Comparison of ENCODE assay signal across 20 cellular contexts in the genomic region with DNA sequence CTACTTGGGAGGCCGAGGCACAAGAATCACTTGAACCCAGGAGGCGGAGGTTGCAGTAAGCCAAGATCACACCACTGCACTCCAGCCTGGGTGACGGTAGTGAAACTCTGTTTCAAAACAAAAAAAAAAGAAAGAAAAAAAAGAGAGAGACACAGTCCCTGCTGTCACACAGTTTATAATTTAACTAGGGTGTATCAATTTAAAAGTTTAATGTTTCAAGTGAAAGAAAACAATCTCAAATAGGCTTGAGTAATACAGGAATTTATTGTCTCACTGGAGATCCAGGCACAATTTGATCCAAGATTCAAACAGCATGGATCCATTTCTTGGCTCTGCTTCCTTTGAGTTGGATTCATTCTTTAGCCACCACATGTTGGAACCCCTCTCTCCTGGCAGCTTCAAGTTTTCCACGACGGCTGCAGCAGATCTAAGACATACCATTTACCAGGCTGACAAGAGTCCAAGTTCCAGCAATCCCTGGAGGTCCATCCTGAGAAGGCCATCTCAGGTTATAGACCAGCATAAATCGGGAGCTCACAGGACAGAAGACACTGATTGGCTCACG.
DNase-seq lines count a peak whose midpoint lies in the region; TF ChIP-seq lines count a peak whose summit lies in the region.
"Had no signal": no experiment of that assay in that cellular context is flagged by ENCODE, and none has a peak within 500 bp of the region (broad histone marks: within the 10 kb centered on the region; RNA-seq: fewer than 3 reads in every experiment).

No MANE protein-coding gene starts in this region.

- TF ChIP-seq EP300 in esophagus muscularis mucosa (IDR thresholded peaks at IDR 0.05), result no peak

- peaks cover 17% of the 10 kb centered on the region for H3K9me3 Mint-ChIP-seq in nephron progenitor cell

- peak; percentile 51 for DNase-seq in NCI-H446 treated with DMSO at 0.1 percent for 48 hours (lab: John Stamatoyannopoulos, UW)
- DNase-seq in esophagus muscularis mucosa (ENCODE audit: extremely low spot score), result no peak
- DNase-seq in nephron progenitor cell, result no peak
- no peak for DNase-seq in stimulated activated naive CD4-positive, alpha-beta T cell (lab: John Stamatoyannopoulos, UW)
- no peak for DNase-seq in stimulated activated CD4-positive, alpha-beta T cell treated with anti-CD3 and anti-CD28 coated beads, Interleukin-15, amount 100 ng/mL, for 24 hours
- DNase-seq in erythroblast (lab: John Stamatoyannopoulos, UW), result no peak
- no peak for DNase-seq in NCI-H1092 treated with DMSO at 0.1 percent for 48 hours (lab: John Stamatoyannopoulos, UW)
- DNase-seq: activated CD4-positive, alpha-beta T cell treated with anti-CD3 and anti-CD28 coated beads, Interleukin-2, amount 50 U/mL, for 4 hours; activated naive CD4-positive, alpha-beta T cell treated with anti-CD3 and anti-CD28 coated beads, Interleukin-2, amount 10 ng/mL, durations not matched to agents 7 days and 5 days; Calu3; kidney glomerular epithelial cell; NCI-H2227 treated with DMSO at 0.1 percent for 48 hours; NK-92 treated with Interleukin-12 subunit alpha and Interleukin-12 subunit beta, amount 100 ng/mL, for 24 hours; pancreas; stimulated activated naive B cell treated with anti-CD40 and anti-IgM and Interleukin-4, amounts not matched to agents 10 μg/mL and 1 μg/mL and 100 μg/mL, for 72 hours; T-cell had no signal

- H3K4me3 Mint-ChIP-seq in nephron progenitor cell, result no peak overlapping the region
- H3K4me3 Mint-ChIP-seq: activated naive CD4-positive, alpha-beta T cell treated with anti-CD3 and anti-CD28 coated beads, Interleukin-2, amount 10 ng/mL, durations not matched to agents 7 days and 5 days; B cell; brain; stimulated activated naive B cell treated with anti-CD40 and anti-IgM and Interleukin-4, amounts not matched to agents 10 μg/mL and 1 μg/mL and 100 μg/mL, for 72 hours; T-cell had no signal

- 68% methylated on average over 7 of the region's 7 CpGs for WGBS in esophagus muscularis mucosa

- H3K36me3 Mint-ChIP-seq in nephron progenitor cell (ENCODE audit: low read depth), result peaks cover 6% of the 10 kb centered on the region
- H3K36me3 Mint-ChIP-seq: activated naive CD4-positive, alpha-beta T cell treated with anti-CD3 and anti-CD28 coated beads, Interleukin-2, amount 10 ng/mL, durations not matched to agents 7 days and 5 days; brain had no signal

- peaks cover 48 to 57% (median 54%) of the 10 kb centered on the region in 4 donors for H3K4me1 ChIP-seq in esophagus muscularis mucosa

- H3K27ac Mint-ChIP-seq in nephron progenitor cell, result peak overlapping the region; percentile 97
- H3K27ac Mint-ChIP-seq: activated naive CD4-positive, alpha-beta T cell treated with anti-CD3 and anti-CD28 coated beads, Interleukin-2, amount 10 ng/mL, durations not matched to agents 7 days and 5 days; B cell; stimulated activated naive B cell treated with anti-CD40 and anti-IgM and Interleukin-4, amounts not matched to agents 10 μg/mL and 1 μg/mL and 100 μg/mL, for 72 hours; T-cell had no signal

- peak overlapping the region; percentile 82 to 88 (median 86) for H3K27ac ChIP-seq in esophagus muscularis mucosa (replicated peaks in 1 of 4)
- peak overlapping the region; percentile 22 for H3K27ac ChIP-seq in temporal lobe (ENCODE audit: low read depth, low read length)
- H3K27ac ChIP-seq: RWPE1 had no signal

- H3K4me3 ChIP-seq in esophagus muscularis mucosa, result no peak overlapping the region
- H3K4me3 ChIP-seq: pancreas had no signal

- intact Hi-C loops in esophagus muscularis mucosa (cut with DNase I), result no loop called here

- no peaks in the 10 kb centered on the region for H3K36me3 ChIP-seq in esophagus muscularis mucosa
- H3K36me3 ChIP-seq: pancreas had no signal

- H3K4me1 Mint-ChIP-seq in nephron progenitor cell, result peaks cover 51% of the 10 kb centered on the region
- H3K4me1 Mint-ChIP-seq: stimulated activated naive B cell treated with anti-CD40 and anti-IgM and Interleukin-4, amounts not matched to agents 10 μg/mL and 1 μg/mL and 100 μg/mL, for 72 hours had no signal

- H3K9me3 ChIP-seq in esophagus muscularis mucosa, result no peaks in the 10 kb centered on the region
- H3K9me3 ChIP-seq: pancreas had no signal

- TF ChIP-seq POLR2A in esophagus muscularis mucosa (IDR thresholded peaks at IDR 0.05; ENCODE audit: low read depth) (no peak), erythroblast (IDR thresholded peaks at IDR 0.05; ENCODE audit: low read length) (no peak)

- H3K27me3 Mint-ChIP-seq in nephron progenitor cell (ENCODE audit: low read depth, poor library complexity), result peaks cover 2% of the 10 kb centered on the region
- H3K27me3 Mint-ChIP-seq: stimulated activated naive B cell treated with anti-CD40 and anti-IgM and Interleukin-4, amounts not matched to agents 10 μg/mL and 1 μg/mL and 100 μg/mL, for 72 hours; T-cell had no signal

- TF ChIP-seq CTCF in esophagus muscularis mucosa (IDR thresholded peaks at IDR 0.05) (no peak), nephron progenitor cell (IDR thresholded peaks at IDR 0.05) (no peak)

- no peaks in the 10 kb centered on the region for H3K27me3 ChIP-seq in esophagus muscularis mucosa
- H3K27me3 ChIP-seq: pancreas had no signal
